In the genomic region with DNA sequence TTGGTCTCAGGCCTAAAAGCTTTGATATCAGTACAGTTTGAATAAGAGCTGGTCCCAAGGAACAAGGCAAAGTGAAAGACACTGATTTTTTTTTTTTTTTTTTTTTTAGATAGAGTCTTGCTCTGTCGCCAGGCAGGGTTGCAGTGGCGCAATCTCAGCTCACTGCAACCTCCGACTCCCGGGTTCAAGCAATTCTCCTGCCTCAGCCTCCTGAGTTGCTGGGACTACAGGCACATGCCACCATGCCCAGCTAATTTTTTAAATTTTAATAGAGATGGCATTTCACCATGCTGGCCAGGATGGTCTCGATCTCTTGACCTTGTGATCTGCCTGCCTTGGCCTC, we compare ENCODE assay signal across 7 cellular contexts. TPM values are rescaled to one million over a fixed set of nuclear protein-coding genes. Genes with fewer than 3 reads are reported as not detected.
DNase-seq lines count a peak whose midpoint lies in the region; ATAC-seq and TF ChIP-seq lines count a peak whose summit lies in the region.
"Not testable (repeated sequence)": the region's sequence is repeated elsewhere in the genome, so short reads cannot be mapped to it uniquely, and the experiment has no call there.

No MANE protein-coding gene starts in this region.

- H3K4me1 Mint-ChIP-seq in Caco-2 (ENCODE audit: low read depth, unreplicated experiment) (peaks cover 55% of the 10 kb centered on the region), type B pancreatic cell (ENCODE audit: unreplicated experiment) (peaks cover 22% of the 10 kb centered on the region)

- not testable (repeated sequence) for H3K9me3 ChIP-seq in Caco-2; adrenal gland (replicated peaks in 1 of 3); lower lobe of right lung; sigmoid colon; spleen

- intact Hi-C loops in Caco-2 (cut with micrococcal nuclease; ENCODE audit: unreplicated experiment): loop anchor here (10.0 kb wide), 1 partner anchor 142 kb away; a partner anchor contains a TSS
- intact Hi-C loops in adrenal gland (cut with DNase I); lower lobe of right lung (cut with DNase I); sigmoid colon (cut with DNase I); spleen (cut with DNase I; ENCODE audit: low total_unique reads): not testable (repeated sequence)

- not testable (repeated sequence) for H3K4me3 Mint-ChIP-seq in Caco-2 (ENCODE audit: unreplicated experiment); type B pancreatic cell

- not testable (repeated sequence) for TF ChIP-seq EP300 in sigmoid colon (IDR thresholded peaks at IDR 0.05)

- ATAC-seq in lower lobe of right lung: not testable (repeated sequence)

- peak overlapping the region in 4 of 5 donors; percentile 26 to 84 (median 83) for H3K27ac ChIP-seq in adrenal gland
- H3K27ac ChIP-seq in epithelial cell of prostate: peak overlapping the region; percentile 77
- H3K27ac ChIP-seq in lower lobe of right lung: peak overlapping the region; percentile 31
- H3K27ac ChIP-seq in sigmoid colon: not testable (repeated sequence)
- H3K27ac ChIP-seq in spleen: peak overlapping the region in 7 of 8 donors; percentile 7 to 62 (median 43)

- not testable (repeated sequence) for DNase-seq in Caco-2; epithelial cell of prostate (ENCODE audit: low read depth, low spot score); lower lobe of right lung; spleen; type B pancreatic cell (ENCODE audit: extremely low spot score, unreplicated experiment)
- DNase-seq in adrenal gland: peak in 1 of 7 donors; percentile 23
- peak; percentile 14 for DNase-seq in sigmoid colon

- not testable (repeated sequence) for H3K36me3 ChIP-seq in Caco-2 (ENCODE audit: control insufficient read depth, insufficient read depth, low read length); adrenal gland (replicated peaks in 1 of 2); lower lobe of right lung; sigmoid colon; spleen

- TF ChIP-seq POLR2A in adrenal gland (IDR thresholded peaks at IDR 0.05); sigmoid colon (IDR thresholded peaks at IDR 0.05); spleen (IDR thresholded peaks at IDR 0.05): not testable (repeated sequence)

- 61 to 72% (median 72%) methylated on average over 4 to 5 of the region's 5 CpGs for WGBS in adrenal gland, 4 donors
- 92 to 94% methylated on average over 5 of the region's 5 CpGs for WGBS in sigmoid colon, 2 donors
- 69 to 81% (median 73%) methylated on average over 4 to 5 of the region's 5 CpGs for WGBS in spleen, 5 donors

- CTCF ChIA-PET in Caco-2 (lab: Charles Lee): interaction anchor here (0.6 to 1.3 kb wide), 2 partner anchors 57 to 820 kb away, joined by 3 to 5 read pairs; no protein-coding TSS in a partner anchor

- POLR2A ChIA-PET in Caco-2 (lab: Charles Lee): interaction anchor here (0.6 kb wide), 1 partner anchor 41 kb away, joined by 7 read pairs; no protein-coding TSS in a partner anchor

- not testable (repeated sequence) for BruUV-seq in Caco-2 (replicated peaks; lab: Mats Ljungman, UMichigan)

- H3K36me3 Mint-ChIP-seq in Caco-2 (ENCODE audit: insufficient read depth, unreplicated experiment): peaks cover 13% of the 10 kb centered on the region
- not testable (repeated sequence) for H3K36me3 Mint-ChIP-seq in type B pancreatic cell

- H3K4me1 ChIP-seq in Caco-2 (peaks cover 43% of the 10 kb centered on the region), adrenal gland (replicated peaks in 1 of 2) (peaks cover 33 to 41% of the 10 kb centered on the region in 2 donors), lower lobe of right lung (peaks cover 32% of the 10 kb centered on the region), sigmoid colon (peaks cover 0 to 13% (median 12%) of the 10 kb centered on the region in 4 donors), spleen (peaks cover 0 to 53% (median 21%) of the 10 kb centered on the region in 6 donors)

- H3K4me3 ChIP-seq in Caco-2 (ENCODE audit: low read depth, low read length); adrenal gland; lower lobe of right lung; sigmoid colon; spleen: not testable (repeated sequence)

- H3K9me3 Mint-ChIP-seq in Caco-2 (ENCODE audit: unreplicated experiment); type B pancreatic cell: not testable (repeated sequence)

- not testable (repeated sequence) for TF ChIP-seq CTCF in Caco-2 (IDR thresholded peaks at IDR 0.05; ENCODE audit: insufficient read depth in 1 of 2, low read depth in 1 of 2, low read length in 1 of 2, severe bottlenecking in 1 of 2, unreplicated experiment in 1 of 2); adrenal gland (IDR thresholded peaks at IDR 0.05); lower lobe of right lung (IDR thresholded peaks at IDR 0.05); sigmoid colon (IDR thresholded peaks at IDR 0.05); spleen (IDR thresholded peaks at IDR 0.05 in 8 of 11, conservative IDR thresholded peaks at IDR 0.05 in 3 of 11); type B pancreatic cell (conservative IDR thresholded peaks at IDR 0.05)

- not testable (repeated sequence) for H3K27me3 ChIP-seq in Caco-2 (replicated peaks; ENCODE audit: control insufficient read depth, insufficient read depth, low read length); adrenal gland; lower lobe of right lung (ENCODE audit: low read depth); sigmoid colon; spleen (replicated peaks in 1 of 7)

- not testable (repeated sequence) for H3K27me3 Mint-ChIP-seq in Caco-2 (ENCODE audit: insufficient read depth, unreplicated experiment); type B pancreatic cell

- H3K27ac Mint-ChIP-seq in Caco-2 (ENCODE audit: unreplicated experiment): peak overlapping the region; percentile 25
- peak overlapping the region; percentile 7 for H3K27ac Mint-ChIP-seq in type B pancreatic cell

RNA-seq across cellular contexts. Expression of a gene that starts 17.2 kb away (rescaled TPM):
- total RNA-seq in Caco-2 (2022) (203 and 213 TPM in 2 replicates), adrenal gland (100 to 1,000 TPM in 7 of 8 donors, 10 to 100 TPM in 1; 96.3 to 258 (median 155) TPM), lower lobe of right lung (113 TPM), sigmoid colon (100 to 1,000 TPM in 2 of 4 donors, 10 to 100 TPM in 2; 92.0 to 116 (median 98.9) TPM), spleen (100 to 1,000 TPM; 104 to 135 (median 123) TPM), type B pancreatic cell (ENCODE audit: low replicate concordance) (143 and 186 TPM in 2 replicates)
- polyA plus RNA-seq in adrenal gland (100 to 1,000 TPM in 1 of 3 donors, 10 to 100 TPM in 2; 31.8 to 369 (median 36.5) TPM), sigmoid colon (10 to 100 TPM; 57.1 to 78.8 (median 67.1) TPM), spleen (10 to 100 TPM; 24.4 to 42.4 (median 34.3) TPM)

RNA-seq across cellular contexts. Expression of a gene that starts 34.4 kb away (rescaled TPM):
- total RNA-seq in Caco-2 (2022): 7.1 and 9.2 TPM in 2 replicates
- total RNA-seq in adrenal gland: 10 to 100 TPM in 4 of 8 donors, 1 to 10 TPM in 4; 5.0 to 22.8 (median 10.0) TPM
- 10 to 100 TPM in 1 of 3 donors, 1 to 10 TPM in 2; 2.8 to 10.4 (median 6.4) TPM for polyA plus RNA-seq in adrenal gland
- 6.0 TPM for total RNA-seq in lower lobe of right lung
- total RNA-seq in sigmoid colon: 10 to 100 TPM in 1 of 4 donors, 1 to 10 TPM in 3; 5.7 to 12.5 (median 8.1) TPM
- 1 to 10 TPM in 2 of 3 donors, under 1 TPM in 1; 0.69 to 3.4 (median 1.8) TPM for polyA plus RNA-seq in sigmoid colon
- total RNA-seq in spleen: 1 to 10 TPM; 3.0 to 6.5 (median 4.7) TPM
- polyA plus RNA-seq in spleen: under 1 TPM; 0.33 to 0.99 (median 0.49) TPM
- 15.4 and 25.5 TPM in 2 replicates for total RNA-seq in type B pancreatic cell (ENCODE audit: low replicate concordance)
